29 cellular contexts compared by ENCODE assay signal in genomic region chr9:130610862-130611689, GRCh38. TPM values are rescaled to one million over a fixed set of nuclear protein-coding genes. Genes with fewer than 3 reads are reported as not detected.
DNase-seq lines count a peak whose midpoint lies in the region; ATAC-seq, FAIRE-seq and TF ChIP-seq lines count a peak whose summit lies in the region.
"Had no signal": no experiment of that assay in that cellular context is flagged by ENCODE, and none has a peak within 500 bp of the region (broad histone marks: within the 10 kb centered on the region; RNA-seq: fewer than 3 reads in every experiment).

No MANE protein-coding gene starts in this region.

- TF ChIP-seq CTCF in VCaP (conservative IDR thresholded peaks at IDR 0.05) (no peak), endothelial cell of umbilical vein (IDR thresholded peaks at IDR 0.05; ENCODE audit: extremely low read depth in 1 of 2, insufficient read depth in 1 of 2, low read depth in 1 of 2, low read length in 2 of 2) (no peak), transverse colon (IDR thresholded peaks at IDR 0.05) (no peak)

- DNase-seq in endothelial cell of umbilical vein (ENCODE audit: low read depth, low spot score) (no peak), left ventricle myocardium superior (no peak), transverse colon (no peak), T-helper 1 cell (no peak)
- DNase-seq in stimulated activated CD4-positive, alpha-beta T cell treated with anti-CD3 and anti-CD28 coated beads, Interleukin-1b, Interleukin-23, amount 100 ng/mL, for 48 hours, result no peak
- DNase-seq: activated CD4-positive, alpha-beta T cell treated with anti-CD3 and anti-CD28 coated beads for 1 hour; activated CD8-positive, alpha-beta T cell treated with anti-CD3 and anti-CD28 coated beads, Interleukin-2, amount 10 ng/mL, durations not matched to agents 7 days and 5 days; amygdala; colonic mucosa; effector CD8-positive, alpha-beta T cell; gastrocnemius medialis; midbrain; naive thymus-derived CD8-positive, alpha-beta T cell; NCI-H1105; NCI-H187 treated with DMSO at 0.1 percent for 48 hours; NCI-H774; spleen; stimulated activated CD4-positive, alpha-beta T cell treated with anti-CD3 and anti-CD28 coated beads, Interleukin-2, amount 100 ng/mL, for 48 hours; trophoblast cell had no signal

- no peaks in the 10 kb centered on the region for H4K20me1 ChIP-seq in endothelial cell of umbilical vein (replicated peaks; ENCODE audit: control insufficient read depth, extremely low read depth, insufficient read depth, low read length)

- POLR2A ChIA-PET in endothelial cell of umbilical vein (lab: Charles Lee), result no interaction called here

- H2AFZ ChIP-seq in endothelial cell of umbilical vein (ENCODE audit: low read depth, low read length), result no peak overlapping the region

- peak overlapping the region; percentile 92 for H3K27ac ChIP-seq in VCaP
- no peak overlapping the region for H3K27ac ChIP-seq in endothelial cell of umbilical vein (ENCODE audit: insufficient read depth, low read depth, low read length)
- peak overlapping the region in 3 of 4 donors; percentile 17 to 51 (median 29) for H3K27ac ChIP-seq in transverse colon
- H3K27ac ChIP-seq: breast epithelium, colonic mucosa, gastrocnemius medialis, spleen had no signal

- in situ Hi-C loops in transverse colon (cut with MboI; ENCODE audit: low pct_ligation_motif_present in 1 of 4, low pct_unique_long_range_greater_than_20kb in 1 of 4, low sequenced_read_pairs in 3 of 4), result no loop called here

- TF ChIP-seq POLR2A in endothelial cell of umbilical vein (IDR thresholded peaks at IDR 0.05; ENCODE audit: low read depth, low read length) (no peak), transverse colon (IDR thresholded peaks at IDR 0.05) (no peak)

- no TSS peak for BruUV-seq in endothelial cell of umbilical vein (replicated peaks; lab: Mats Ljungman, UMichigan)

- WGBS in transverse colon (ENCODE audit: low coverage in 1 of 2), 2 donors, result 67 to 78% methylated on average over 4 to 8 of the region's 8 CpGs

- dilution Hi-C loops in endothelial cell of umbilical vein (cut with MboI; ENCODE audit: extremely low pct_ligation_motif_present, low sequenced_read_pairs), result no loop called here

- CTCF ChIA-PET in endothelial cell of umbilical vein (lab: Charles Lee), result no interaction called here

- TF ChIP-seq EP300 in transverse colon (IDR thresholded peaks at IDR 0.05; ENCODE audit: low read depth), result no peak

- H3K79me2 ChIP-seq in endothelial cell of umbilical vein (ENCODE audit: control insufficient read depth, insufficient read depth, low read length), result no peaks in the 10 kb centered on the region

- no peaks in the 10 kb centered on the region for H3K9me1 ChIP-seq in endothelial cell of umbilical vein (replicated peaks; ENCODE audit: control insufficient read depth, extremely low read depth, insufficient read depth, low read length)

- H3K4me3 ChIP-seq in endothelial cell of umbilical vein (replicated peaks in 1 of 3; ENCODE audit: insufficient read depth in 1 of 3, low read depth in 1 of 3, low read length in 3 of 3), result no peak overlapping the region
- no peak overlapping the region for H3K4me3 ChIP-seq in transverse colon
- H3K4me3 ChIP-seq: breast epithelium, colonic mucosa, gastrocnemius medialis, spleen had no signal

- no peaks in the 10 kb centered on the region for H3K27me3 ChIP-seq in endothelial cell of umbilical vein (ENCODE audit: control insufficient read depth in 2 of 2, insufficient read depth in 2 of 2, low read length in 2 of 2)
- no peaks in the 10 kb centered on the region for H3K27me3 ChIP-seq in transverse colon
- H3K27me3 ChIP-seq: breast epithelium, colonic mucosa, gastrocnemius medialis, spleen had no signal

- no peak overlapping the region for H3K9ac ChIP-seq in endothelial cell of umbilical vein (replicated peaks; ENCODE audit: extremely low read depth, insufficient read depth, low read length)

- intact Hi-C loops in endothelial cell of umbilical vein (cut with micrococcal nuclease) (no loop called here), left ventricle myocardium superior (cut with micrococcal nuclease) (no loop called here), transverse colon (cut with DNase I; ENCODE audit: low total_unique reads) (no loop called here)

- H3K4me1 ChIP-seq in endothelial cell of umbilical vein (ENCODE audit: control insufficient read depth, extremely low read depth, insufficient read depth, low read length), result no peaks in the 10 kb centered on the region
- peaks cover 0 to 4% (median 2%) of the 10 kb centered on the region in 4 donors for H3K4me1 ChIP-seq in transverse colon
- H3K4me1 ChIP-seq: breast epithelium, colonic mucosa, spleen had no signal

- H3K9me3 ChIP-seq in endothelial cell of umbilical vein (replicated peaks; ENCODE audit: control insufficient read depth, insufficient read depth, low read length) (no peaks in the 10 kb centered on the region), transverse colon (no peaks in the 10 kb centered on the region)
- H3K9me3 ChIP-seq: breast epithelium, colonic mucosa, gastrocnemius medialis, spleen had no signal

- H3K4me2 ChIP-seq in endothelial cell of umbilical vein (ENCODE audit: insufficient read depth, low read length), result no peak overlapping the region

- peaks cover 13 to 14% of the 10 kb centered on the region in 2 experiments for H3K36me3 ChIP-seq in endothelial cell of umbilical vein (ENCODE audit: control insufficient read depth in 2 of 2, extremely low read depth in 1 of 2, insufficient read depth in 2 of 2, low read length in 2 of 2)
- H3K36me3 ChIP-seq in transverse colon, result peaks cover 0 to 29% (median 15%) of the 10 kb centered on the region in 4 donors

- ATAC-seq in left ventricle myocardium superior (peak; percentile 83), GM18909 (IDR thresholded peaks at IDR 0.05; ENCODE audit: poor library complexity, unreplicated experiment) (no peak)
- ATAC-seq: activated CD8-positive, alpha-beta T cell treated with anti-CD3 and anti-CD28 coated beads, Interleukin-2, amount 10 ng/mL, durations not matched to agents 7 days and 5 days; gastrocnemius medialis; naive thymus-derived CD8-positive, alpha-beta T cell had no signal

- FAIRE-seq in endothelial cell of umbilical vein (lab: Jason Lieb, UNC), result peak; percentile 42

TF ChIP-seq in endothelial cell of umbilical vein, 7 proteins besides CTCF, POLR2A, EP300 and RAD21:
- TF ChIP-seq JUN (IDR thresholded peaks at IDR 0.05; ENCODE audit: borderline replicate concordance, insufficient read depth, insufficient read length, low read depth), result no peak
- TF ChIP-seq FOS (IDR thresholded peaks at IDR 0.05; ENCODE audit: borderline replicate concordance, insufficient read depth, low read length), result no peak
- TF ChIP-seq GATA2 (IDR thresholded peaks at IDR 0.05; ENCODE audit: insufficient read depth, insufficient read length, low read depth, low read length), result no peak
- no peak for TF ChIP-seq POLR2AphosphoS5 (IDR thresholded peaks at IDR 0.05; ENCODE audit: insufficient read depth, low read depth, low read length)
- no peak for TF ChIP-seq EZH2 (IDR thresholded peaks at IDR 0.05; ENCODE audit: borderline replicate concordance, low read depth, low read length, severe bottlenecking)
- no peak for TF ChIP-seq MAX (IDR thresholded peaks at IDR 0.05; ENCODE audit: insufficient read depth, insufficient read length)
- TF ChIP-seq MYC (IDR thresholded peaks at IDR 0.05; ENCODE audit: low read depth, low read length), result no peak

RNA-seq across cellular contexts. Expression of gene FUBP3, which starts 31.7 kb away (rescaled TPM):
- 50.9 and 60.6 TPM in 2 replicates for total RNA-seq in endothelial cell of umbilical vein
- polyA plus RNA-seq in endothelial cell of umbilical vein, result 16.9 and 19.4 TPM in 2 replicates
- 21.4 and 23.0 TPM in 2 replicates for polyA plus RNA-seq in endothelial cell of umbilical vein (2011; cell fraction: cytosol; rRNA removed)
- 53.9 and 54.2 TPM in 2 replicates for polyA plus RNA-seq in endothelial cell of umbilical vein (2011; cell fraction: nucleus; rRNA removed)
- polyA plus RNA-seq in endothelial cell of umbilical vein (2012), result 38.5 and 40.7 TPM in 2 replicates
- polyA minus RNA-seq in endothelial cell of umbilical vein, result 36.0 and 48.6 TPM in 2 replicates
- 63.5 TPM for polyA minus RNA-seq in endothelial cell of umbilical vein (2011; cell fraction: cytosol; rRNA and poly(A)+ RNA removed)
- polyA minus RNA-seq in endothelial cell of umbilical vein (2011; cell fraction: nucleus; rRNA and poly(A)+ RNA removed), result 35.2 and 38.4 TPM in 2 replicates
- 24.1 TPM for total RNA-seq in left ventricle myocardium superior
- total RNA-seq in transverse colon, result 10 to 100 TPM; 20.7 to 41.1 (median 36.9) TPM

RNA-seq across cellular contexts. Expression of gene PRDM12, which starts 53.3 kb away (rescaled TPM):
- total RNA-seq in endothelial cell of umbilical vein (not detected in 2 replicates), left ventricle myocardium superior (not detected), transverse colon (not detected)
- polyA plus RNA-seq in endothelial cell of umbilical vein, result not detected in 2 replicates
- polyA plus RNA-seq in endothelial cell of umbilical vein (2011; cell fraction: cytosol; rRNA removed), result not detected in 2 replicates
- polyA plus RNA-seq in endothelial cell of umbilical vein (2011; cell fraction: nucleus; rRNA removed), result not detected in 2 replicates
- 0.11 TPM in 1 of 2 replicates, not detected in the other for polyA plus RNA-seq in endothelial cell of umbilical vein (2012)
- not detected in 2 replicates for polyA minus RNA-seq in endothelial cell of umbilical vein
- not detected for polyA minus RNA-seq in endothelial cell of umbilical vein (2011; cell fraction: cytosol; rRNA and poly(A)+ RNA removed)
- polyA minus RNA-seq in endothelial cell of umbilical vein (2011; cell fraction: nucleus; rRNA and poly(A)+ RNA removed), result not detected in 2 replicates
- total RNA-seq: activated CD8-positive, alpha-beta T cell treated with anti-CD3 and anti-CD28 coated beads, Interleukin-2, amount 10 ng/mL, durations not matched to agents 7 days and 5 days; breast epithelium; colonic mucosa; gastrocnemius medialis; HT-29; M059J; omental fat pad; renal cortical epithelial cell; SK-MEL-5; spleen; T-helper 1 cell treated with Interleukin-12 subunit alpha and Interleukin-12 subunit beta and Interleukin-4 antibody, amounts not matched to agents 30 ng/mL and 1 ng/mL, for 36 hours had no signal
- polyA plus RNA-seq: CD14-positive monocyte had no signal
